Comparison of ENCODE assay signal across 9 cellular contexts in the genomic region with DNA sequence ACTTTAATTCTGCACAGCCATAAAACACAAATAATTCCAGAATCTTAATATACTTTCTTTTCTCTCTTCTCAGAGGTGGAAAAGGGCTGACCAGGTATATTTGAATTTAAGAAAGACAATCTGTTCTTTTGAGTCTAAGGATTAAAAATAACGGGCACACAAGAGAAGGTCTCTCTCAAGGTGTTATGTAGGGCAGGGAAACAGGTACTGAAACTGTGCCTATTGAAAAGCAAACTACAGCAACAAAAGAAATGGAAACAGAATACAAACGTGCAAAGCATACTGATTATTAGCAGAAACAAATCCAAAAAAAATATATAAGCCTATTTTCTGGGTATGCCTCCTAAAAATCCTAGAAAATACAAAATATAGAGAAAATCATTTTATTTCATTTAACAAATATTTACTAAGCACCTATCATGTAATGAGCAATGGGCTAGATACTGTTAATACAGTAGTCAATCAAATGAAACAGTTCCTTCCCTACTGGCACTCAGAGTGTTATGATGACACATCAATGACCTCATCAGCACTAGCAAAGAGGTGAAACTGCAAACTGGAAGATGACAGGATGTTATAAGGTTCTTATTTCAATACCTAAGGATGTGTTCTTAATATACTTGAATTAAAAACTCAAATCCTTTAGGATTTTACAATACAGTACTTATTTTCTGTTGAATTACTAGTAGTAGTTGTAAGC.
DNase-seq lines count a peak whose midpoint lies in the region; ATAC-seq and TF ChIP-seq lines count a peak whose summit lies in the region.
"Had no signal": no experiment of that assay in that cellular context is flagged by ENCODE, and none has a peak within 500 bp of the region (broad histone marks: within the 10 kb centered on the region; RNA-seq: fewer than 3 reads in every experiment).

No MANE protein-coding gene starts in this region.

- H2AFZ ChIP-seq in OCI-LY7 (ENCODE audit: low read length) = peak overlapping the region; percentile 33; the same call in 1 of the 2 replicates

- no TSS peak for BruUV-seq in OCI-LY7 (replicated peaks; lab: Mats Ljungman, UMichigan)

- H3K27ac Mint-ChIP-seq in T-helper 17 cell (no peak overlapping the region), CD14-positive monocyte (no peak overlapping the region)

- TF ChIP-seq POLR2A in esophagus squamous epithelium (IDR thresholded peaks at IDR 0.05) = no peak

- H3K27me3 ChIP-seq in esophagus squamous epithelium = no peaks in the 10 kb centered on the region

- ATAC-seq in GM21576 (IDR thresholded peaks at IDR 0.05; ENCODE audit: unreplicated experiment) = peak; percentile 60
- no peak for ATAC-seq in T-helper 17 cell

- DNase-seq in AML-193 (lab: John Stamatoyannopoulos, UW) = peak; percentile 9 to 16
- peak; percentile 63 for DNase-seq in OCI-LY7 (ENCODE audit: low spot score)
- DNase-seq in fibroblast of mammary gland (ENCODE audit: low read depth) = peak; percentile 77
- DNase-seq in T-helper 17 cell = no peak
- no peak for DNase-seq in CD14-positive monocyte (ENCODE audit: low spot score)
- no peak for DNase-seq in NAMALWA (ENCODE audit: low spot score)
- DNase-seq in esophagus squamous epithelium (lab: John Stamatoyannopoulos, UW) = no peak
- DNase-seq: lower lobe of right lung had no signal

- no peak overlapping the region for H3K4me3 Mint-ChIP-seq in T-helper 17 cell
- H3K4me3 Mint-ChIP-seq in CD14-positive monocyte = no peak overlapping the region

- CTCF ChIA-PET in OCI-LY7 (lab: Charles Lee; ENCODE audit: unreplicated experiment) = no interaction called here

- peaks cover 29% of the 10 kb centered on the region for H3K4me1 ChIP-seq in OCI-LY7 (ENCODE audit: insufficient read depth, low read length, poor library complexity, severe bottlenecking)
- H3K4me1 ChIP-seq in esophagus squamous epithelium = no peaks in the 10 kb centered on the region
- H3K4me1 ChIP-seq: lower lobe of right lung had no signal

- no peaks in the 10 kb centered on the region for H3K9me2 ChIP-seq in OCI-LY7 (ENCODE audit: insufficient read depth, low read length)

- H3K79me2 ChIP-seq in OCI-LY7 (ENCODE audit: insufficient read depth, low read depth, low read length) = no peaks in the 10 kb centered on the region

- peaks cover 8% of the 10 kb centered on the region for H3K4me1 Mint-ChIP-seq in T-helper 17 cell
- peaks cover 3% of the 10 kb centered on the region for H3K4me1 Mint-ChIP-seq in CD14-positive monocyte

- TF ChIP-seq CTCF in OCI-LY7 (conservative IDR thresholded peaks at IDR 0.05; ENCODE audit: low read length) (no peak), fibroblast of mammary gland (conservative IDR thresholded peaks at IDR 0.05; ENCODE audit: control insufficient read depth, insufficient read depth, low read depth, low read length) (no peak), CD14-positive monocyte (IDR thresholded peaks at IDR 0.05) (no peak), esophagus squamous epithelium (IDR thresholded peaks at IDR 0.05) (no peak)

- H3K36me3 Mint-ChIP-seq in T-helper 17 cell (ENCODE audit: low read depth) (peaks cover 3% of the 10 kb centered on the region), CD14-positive monocyte (peaks cover 2% of the 10 kb centered on the region in 2 donors)

- H3K4me2 ChIP-seq in OCI-LY7 (ENCODE audit: low read length) = peak overlapping the region; percentile 59

- intact Hi-C loops in OCI-LY7 (cut with micrococcal nuclease; ENCODE audit: unreplicated experiment) = no loop called here
- intact Hi-C loops in CD14-positive monocyte (cut with micrococcal nuclease) = no loop called here
- intact Hi-C loops in esophagus squamous epithelium (cut with DNase I) = no loop called here

- WGBS in esophagus squamous epithelium, 2 donors = 72 to 84% methylated on average over 2 of the region's 2 CpGs

- no peaks in the 10 kb centered on the region for H4K20me1 ChIP-seq in OCI-LY7 (ENCODE audit: insufficient read depth, low read length)

- no peaks in the 10 kb centered on the region for H3K36me3 ChIP-seq in OCI-LY7 (ENCODE audit: insufficient read depth, low read length)
- H3K36me3 ChIP-seq in esophagus squamous epithelium = no peaks in the 10 kb centered on the region
- H3K36me3 ChIP-seq: lower lobe of right lung had no signal

- H3K4me3 ChIP-seq in OCI-LY7 (ENCODE audit: low read depth, low read length, poor library complexity, severe bottlenecking) (peak overlapping the region; percentile 20), fibroblast of mammary gland (ENCODE audit: control insufficient read depth, low read depth, low read length) (no peak overlapping the region), esophagus squamous epithelium (no peak overlapping the region)
- H3K4me3 ChIP-seq: lower lobe of right lung had no signal

- H3K27me3 Mint-ChIP-seq in T-helper 17 cell = no peaks in the 10 kb centered on the region
- H3K27me3 Mint-ChIP-seq in CD14-positive monocyte (ENCODE audit: low read depth in 3 of 3) = no peaks in the 10 kb centered on the region

- H3K9me3 ChIP-seq in OCI-LY7 (ENCODE audit: low read length) (no peaks in the 10 kb centered on the region), T-helper 17 cell (ENCODE audit: control insufficient read depth, low read length, poor library complexity, severe bottlenecking) (no peaks in the 10 kb centered on the region), esophagus squamous epithelium (no peaks in the 10 kb centered on the region)
- H3K9me3 ChIP-seq: lower lobe of right lung had no signal

- POLR2A ChIA-PET in OCI-LY7 (lab: Charles Lee) = interaction anchor here (1.0 kb wide), 1 partner anchor 9 kb away, joined by 4 read pairs; no protein-coding TSS in a partner anchor

- H3K27ac ChIP-seq in OCI-LY7 (ENCODE audit: low read depth, low read length, poor library complexity, severe bottlenecking) (peak overlapping the region; percentile 61), esophagus squamous epithelium (no peak overlapping the region)
- H3K27ac ChIP-seq: lower lobe of right lung had no signal

- H3K9me3 Mint-ChIP-seq in CD14-positive monocyte = no peaks in the 10 kb centered on the region

Comparison
In these comparisons a context has a peak if more than half of its experiments do, and no peak if none do; other contexts are left out.
1. DNase-seq: peak in AML-193 (2 of 2), OCI-LY7 (single experiment) and fibroblast of mammary gland (single experiment); none in T-helper 17 cell (0 of 3), CD14-positive monocyte (single experiment), NAMALWA (single experiment) and esophagus squamous epithelium (single experiment).